Comparison of ENCODE assay signal across 1 cellular context in the genomic region with DNA sequence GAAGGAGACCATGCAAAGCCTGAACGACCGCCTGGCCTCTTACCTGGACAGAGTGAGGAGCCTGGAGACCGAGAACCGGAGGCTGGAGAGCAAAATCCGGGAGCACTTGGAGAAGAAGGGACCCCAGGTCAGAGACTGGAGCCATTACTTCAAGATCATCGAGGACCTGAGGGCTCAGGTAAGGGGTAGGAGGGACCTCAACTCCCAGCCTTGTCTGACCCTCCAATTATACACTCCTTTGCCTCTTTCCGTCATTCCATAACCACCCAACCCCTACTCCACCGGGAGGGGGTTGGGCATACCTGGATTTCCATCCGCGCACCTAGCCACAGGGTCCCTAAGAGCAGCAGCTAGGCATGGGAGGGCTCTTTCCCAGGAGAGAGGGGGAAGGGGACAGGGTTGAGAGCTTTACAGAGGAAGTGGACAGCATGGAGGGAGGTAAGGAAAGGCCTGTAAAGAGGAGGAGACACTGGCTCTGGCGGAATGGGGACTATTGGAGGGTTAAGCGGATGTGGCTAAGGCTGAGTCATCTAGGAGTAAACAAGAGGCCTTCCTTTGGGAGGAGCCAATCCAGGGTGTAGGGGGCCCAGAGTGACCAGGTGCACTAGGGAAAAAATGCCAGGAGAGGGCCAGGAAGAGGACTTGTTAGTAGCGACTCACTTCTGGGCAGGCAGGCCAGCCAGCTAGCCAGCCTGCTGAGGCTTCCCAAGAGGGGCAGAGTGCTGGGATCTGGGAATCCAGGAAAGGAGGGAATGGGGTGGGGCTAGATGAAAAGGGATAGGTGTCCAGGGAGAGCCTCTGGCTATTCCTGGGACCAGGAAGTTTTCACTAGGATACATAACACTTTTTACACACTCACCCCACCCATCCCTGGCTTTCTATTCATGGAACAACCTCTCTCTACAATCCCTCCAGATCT.
A peak's percentile ranks its signal among the peaks of the same experiment; 100 is the strongest.
TF ChIP-seq lines count a peak whose summit lies in the region.

No MANE protein-coding gene starts in this region.

TF ChIP-seq in HepG2, 621 proteins besides CTCF, POLR2A, EP300 and RAD21 (continued from another document and continues in another):
- TF ChIP-seq ZZZ3 (CRISPR knock-in tag; IDR thresholded peaks at IDR 0.05; ENCODE audit: borderline replicate concordance): no peak; the same call in 1 of the 2 replicates
- no peak for TF ChIP-seq ZNF891 (CRISPR knock-in tag; IDR thresholded peaks at IDR 0.05)
- TF ChIP-seq POLR2AphosphoS2 (IDR thresholded peaks at IDR 0.05; ENCODE audit: low read depth, low read length): 0 out of 2 replicates have a peak, but pooled peaks have one; percentile 66
- TF ChIP-seq HCFC1 (IDR thresholded peaks at IDR 0.05; ENCODE audit: low read depth, low read length): no peak
- peak; percentile 43; the same call in 1 of the 2 replicates for TF ChIP-seq NFYC (CRISPR knock-in tag; IDR thresholded peaks at IDR 0.05)
- TF ChIP-seq ZNF766 (CRISPR knock-in tag; IDR thresholded peaks at IDR 0.05; ENCODE audit: borderline replicate concordance): no peak
- TF ChIP-seq, protein P1, sequence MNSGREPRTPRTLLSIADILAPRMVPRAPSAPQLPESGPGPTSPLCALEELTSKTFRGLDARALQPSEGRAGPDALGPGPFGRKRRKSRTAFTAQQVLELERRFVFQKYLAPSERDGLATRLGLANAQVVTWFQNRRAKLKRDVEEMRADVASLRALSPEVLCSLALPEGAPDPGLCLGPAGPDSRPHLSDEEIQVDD (CRISPR knock-in tag; IDR thresholded peaks at IDR 0.05; ENCODE audit: borderline replicate concordance): peak; percentile 80; the same call in 1 of the 2 replicates
- TF ChIP-seq, protein P2, sequence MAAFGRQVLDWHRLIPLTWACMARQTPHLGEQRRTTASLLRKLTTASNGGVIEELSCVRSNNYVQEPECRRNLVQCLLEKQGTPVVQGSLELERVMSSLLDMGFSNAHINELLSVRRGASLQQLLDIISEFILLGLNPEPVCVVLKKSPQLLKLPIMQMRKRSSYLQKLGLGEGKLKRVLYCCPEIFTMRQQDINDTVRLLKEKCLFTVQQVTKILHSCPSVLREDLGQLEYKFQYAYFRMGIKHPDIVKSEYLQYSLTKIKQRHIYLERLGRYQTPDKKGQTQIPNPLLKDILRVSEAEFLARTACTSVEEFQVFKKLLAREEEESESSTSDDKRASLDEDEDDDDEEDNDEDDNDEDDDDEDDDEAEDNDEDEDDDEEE (CRISPR knock-in tag; IDR thresholded peaks at IDR 0.05): 0 out of 2 replicates have a peak, but pooled peaks have one; percentile 32
- TF ChIP-seq SKIL (CRISPR knock-in tag; IDR thresholded peaks at IDR 0.05; ENCODE audit: borderline replicate concordance): peak; percentile 50; the same call in 1 of the 2 replicates
- no peak for TF ChIP-seq NBN (conservative IDR thresholded peaks at IDR 0.05)
- peak; percentile 28; the same call in 1 of the 2 replicates for TF ChIP-seq MNT (IDR thresholded peaks at IDR 0.05)
- no peak for TF ChIP-seq FOXO4 (CRISPR knock-in tag; conservative IDR thresholded peaks at IDR 0.05)
- TF ChIP-seq MXD3 (CRISPR knock-in tag; IDR thresholded peaks at IDR 0.05): no peak
- peak; percentile 82; the same call in 1 of the 2 replicates for TF ChIP-seq DPF2 (CRISPR knock-in tag; IDR thresholded peaks at IDR 0.05; ENCODE audit: borderline replicate concordance, low read depth)
- no peak for TF ChIP-seq PBX3 (CRISPR knock-in tag; IDR thresholded peaks at IDR 0.05; ENCODE audit: borderline replicate concordance)
- no peak for TF ChIP-seq NR1H2 (CRISPR knock-in tag; IDR thresholded peaks at IDR 0.05; ENCODE audit: borderline replicate concordance, low read depth)
- TF ChIP-seq SNAPC4 (CRISPR knock-in tag; IDR thresholded peaks at IDR 0.05): no peak; the same call in 1 of the 2 replicates
- peak; percentile 35 for TF ChIP-seq ZNF781 (CRISPR knock-in tag; IDR thresholded peaks at IDR 0.05; ENCODE audit: borderline replicate concordance, not compliant biosample characterization)
- no peak for TF ChIP-seq HOXA9 (CRISPR knock-in tag; IDR thresholded peaks at IDR 0.05; ENCODE audit: borderline replicate concordance)
- peak; percentile 43; the same call in 1 of the 2 replicates for TF ChIP-seq NFE2 (CRISPR knock-in tag; IDR thresholded peaks at IDR 0.05)
- TF ChIP-seq, protein P3, sequence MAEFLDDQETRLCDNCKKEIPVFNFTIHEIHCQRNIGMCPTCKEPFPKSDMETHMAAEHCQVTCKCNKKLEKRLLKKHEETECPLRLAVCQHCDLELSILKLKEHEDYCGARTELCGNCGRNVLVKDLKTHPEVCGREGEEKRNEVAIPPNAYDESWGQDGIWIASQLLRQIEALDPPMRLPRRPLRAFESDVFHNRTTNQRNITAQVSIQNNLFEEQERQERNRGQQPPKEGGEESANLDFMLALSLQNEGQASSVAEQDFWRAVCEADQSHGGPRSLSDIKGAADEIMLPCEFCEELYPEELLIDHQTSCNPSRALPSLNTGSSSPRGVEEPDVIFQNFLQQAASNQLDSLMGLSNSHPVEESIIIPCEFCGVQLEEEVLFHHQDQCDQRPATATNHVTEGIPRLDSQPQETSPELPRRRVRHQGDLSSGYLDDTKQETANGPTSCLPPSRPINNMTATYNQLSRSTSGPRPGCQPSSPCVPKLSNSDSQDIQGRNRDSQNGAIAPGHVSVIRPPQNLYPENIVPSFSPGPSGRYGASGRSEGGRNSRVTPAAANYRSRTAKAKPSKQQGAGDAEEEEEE (CRISPR knock-in tag; IDR thresholded peaks at IDR 0.05; ENCODE audit: borderline replicate concordance): peak; percentile 91; the same call in 1 of the 2 replicates
- TF ChIP-seq GATA4 (IDR thresholded peaks at IDR 0.05; ENCODE audit: borderline replicate concordance, low read depth): peak; percentile 71; the same call in 1 of the 2 replicates
- TF ChIP-seq TSC22D2 (CRISPR knock-in tag; IDR thresholded peaks at IDR 0.05; ENCODE audit: borderline replicate concordance): no peak
- TF ChIP-seq, protein P4, sequence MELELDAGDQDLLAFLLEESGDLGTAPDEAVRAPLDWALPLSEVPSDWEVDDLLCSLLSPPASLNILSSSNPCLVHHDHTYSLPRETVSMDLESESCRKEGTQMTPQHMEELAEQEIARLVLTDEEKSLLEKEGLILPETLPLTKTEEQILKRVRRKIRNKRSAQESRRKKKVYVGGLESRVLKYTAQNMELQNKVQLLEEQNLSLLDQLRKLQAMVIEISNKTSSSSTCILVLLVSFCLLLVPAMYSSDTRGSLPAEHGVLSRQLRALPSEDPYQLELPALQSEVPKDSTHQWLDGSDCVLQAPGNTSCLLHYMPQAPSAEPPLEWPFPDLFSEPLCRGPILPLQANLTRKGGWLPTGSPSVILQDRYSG (CRISPR knock-in tag; IDR thresholded peaks at IDR 0.05): no peak
- no peak for TF ChIP-seq HNRNPUL1 (IDR thresholded peaks at IDR 0.05; ENCODE audit: low read depth, low read length)
- TF ChIP-seq FIP1L1 (IDR thresholded peaks at IDR 0.05; ENCODE audit: borderline replicate concordance, insufficient read depth, low read depth, low read length): no peak
- no peak for TF ChIP-seq MZF1 (CRISPR knock-in tag; IDR thresholded peaks at IDR 0.05; ENCODE audit: borderline replicate concordance)
- peak; percentile 94 for TF ChIP-seq ZFX (CRISPR knock-in tag; IDR thresholded peaks at IDR 0.05; ENCODE audit: low read depth)
- peak; percentile 83 for TF ChIP-seq GATAD2A (CRISPR knock-in tag; IDR thresholded peaks at IDR 0.05)
- TF ChIP-seq PLRG1 (conservative IDR thresholded peaks at IDR 0.05): no peak
- TF ChIP-seq TBX2 (CRISPR knock-in tag; IDR thresholded peaks at IDR 0.05; ENCODE audit: borderline replicate concordance): peak; percentile 50
- peak; percentile 62; the same call in 1 of the 2 replicates for TF ChIP-seq ZBTB20 (CRISPR knock-in tag; IDR thresholded peaks at IDR 0.05; ENCODE audit: borderline replicate concordance, low read depth)
- 0 out of 2 replicates have a peak, but pooled peaks have one; percentile 13 for TF ChIP-seq STAT5B (CRISPR knock-in tag; IDR thresholded peaks at IDR 0.05)
- no peak; the same call in 1 of the 2 replicates for TF ChIP-seq XBP1 (CRISPR knock-in tag; IDR thresholded peaks at IDR 0.05)
- no peak for TF ChIP-seq CEBPB (IDR thresholded peaks at IDR 0.05; ENCODE audit: borderline replicate concordance, low read depth, low read length)
- TF ChIP-seq MAFF (IDR thresholded peaks at IDR 0.05; ENCODE audit: low read depth, low read length): no peak
- TF ChIP-seq ZKSCAN1 (IDR thresholded peaks at IDR 0.05; ENCODE audit: low read length): no peak
